ENCODE assay signal across 16 cellular contexts in the genomic region with DNA sequence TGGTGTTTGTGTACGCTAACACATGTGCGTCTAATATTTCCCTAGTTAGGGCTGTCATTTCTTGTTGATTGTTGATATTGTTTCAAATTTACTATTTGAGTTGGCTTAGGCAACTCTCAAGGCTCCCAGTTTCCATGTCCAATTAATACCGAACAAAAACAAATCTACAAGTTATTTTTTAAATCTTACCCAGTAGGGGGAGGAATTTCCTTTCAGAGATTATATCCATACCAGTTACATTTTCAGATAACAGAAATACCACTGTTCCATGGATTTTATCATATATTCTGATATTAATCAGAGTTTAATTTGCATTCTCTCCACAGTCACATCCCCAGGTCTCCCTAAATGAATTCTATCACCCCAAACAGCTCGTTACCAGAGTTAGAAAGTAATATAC. TPM values are rescaled to one million over a fixed set of nuclear protein-coding genes. Genes with fewer than 3 reads are reported as not detected.
A peak's percentile ranks its signal among the peaks of the same experiment; 100 is the strongest.
DNase-seq lines count a peak whose midpoint lies in the region; FAIRE-seq and TF ChIP-seq lines count a peak whose summit lies in the region.
"Had no signal": no experiment of that assay in that cellular context is flagged by ENCODE, and none has a peak within 500 bp of the region (broad histone marks: within the 10 kb centered on the region; RNA-seq: fewer than 3 reads in every experiment).

No MANE protein-coding gene starts in this region.

- TF ChIP-seq CTCF in AG09319 (IDR thresholded peaks at IDR 0.05; ENCODE audit: low read depth, low read length) (peak; percentile 30), bronchial epithelial cell (IDR thresholded peaks at IDR 0.05; ENCODE audit: insufficient read depth, low read length, severe bottlenecking) (no peak), prostate gland (IDR thresholded peaks at IDR 0.05) (peak in 2 of 4 experiments; percentile 24 to 35)

- no peak overlapping the region for H4K91ac ChIP-seq in mesenchymal stem cell (ENCODE audit: low read length)

- no peak overlapping the region for H2AK5ac ChIP-seq in mesenchymal stem cell (ENCODE audit: low read length, severe bottlenecking)

- H3K27ac ChIP-seq in mesenchymal stem cell (ENCODE audit: low read length, poor library complexity, severe bottlenecking): no peak overlapping the region
- no peak overlapping the region for H3K27ac ChIP-seq in effector memory CD4-positive, alpha-beta T cell (ENCODE audit: insufficient read depth, low read length, poor library complexity, severe bottlenecking)
- no peak overlapping the region for H3K27ac ChIP-seq in prostate gland
- H3K27ac ChIP-seq: SJSA1 had no signal

- H2BK120ac ChIP-seq in mesenchymal stem cell (ENCODE audit: low read depth, low read length): no peak overlapping the region

- H2BK12ac ChIP-seq in mesenchymal stem cell (ENCODE audit: low read length in 2 of 2): no peak overlapping the region

- FAIRE-seq in bronchial epithelial cell (lab: Jason Lieb, UNC): no peak
- FAIRE-seq: endometrium had no signal

- no peak overlapping the region for H3K18ac ChIP-seq in mesenchymal stem cell (ENCODE audit: low read depth in 1 of 2, low read length in 2 of 2)

- no CpG with 5 or more reads among the region's 4 CpGs for WGBS in mesenchymal stem cell
- 67% methylated on average over 4 of the region's 4 CpGs for WGBS in prostate gland

- no peak for TF ChIP-seq POLR2A in prostate gland (IDR thresholded peaks at IDR 0.05)

- H3K4me2 ChIP-seq in mesenchymal stem cell (ENCODE audit: low read length, poor library complexity, severe bottlenecking): no peak overlapping the region

- H4K8ac ChIP-seq in mesenchymal stem cell (ENCODE audit: low read length): no peak overlapping the region

- H3K9ac ChIP-seq in mesenchymal stem cell (ENCODE audit: low read length): peak overlapping the region; percentile 60

- H2AFZ ChIP-seq in mesenchymal stem cell (ENCODE audit: low read depth, low read length): no peak overlapping the region

- H3K9me3 ChIP-seq in mesenchymal stem cell (ENCODE audit: control insufficient read depth, low read length) (no peaks in the 10 kb centered on the region), prostate gland (no peaks in the 10 kb centered on the region)
- H3K9me3 ChIP-seq in effector memory CD4-positive, alpha-beta T cell (ENCODE audit: control insufficient read depth, low read length): no peaks in the 10 kb centered on the region
- H3K9me3 ChIP-seq: SJSA1, stomach had no signal

- H3K27me3 ChIP-seq in bronchial epithelial cell (ENCODE audit: control insufficient read depth, insufficient read depth, low read length) (no peaks in the 10 kb centered on the region), mesenchymal stem cell (ENCODE audit: control insufficient read depth in 1 of 2, insufficient read depth in 1 of 2, low read length in 2 of 2) (no peaks in the 10 kb centered on the region), prostate gland (replicated peaks; ENCODE audit: insufficient read depth) (peaks cover 3% of the 10 kb centered on the region)
- no peaks in the 10 kb centered on the region for H3K27me3 ChIP-seq in effector memory CD4-positive, alpha-beta T cell (replicated peaks; ENCODE audit: control insufficient read depth, insufficient read depth, low read length, poor library complexity, severe bottlenecking)
- H3K27me3 ChIP-seq: SJSA1, stomach had no signal

- H3K4me3 ChIP-seq in bronchial epithelial cell (ENCODE audit: low read depth, low read length) (peak overlapping the region; percentile 25), mesenchymal stem cell (ENCODE audit: insufficient read depth in 1 of 2, low read depth in 1 of 2, low read length in 2 of 2) (no peak overlapping the region), prostate gland (no peak overlapping the region)
- H3K4me3 ChIP-seq in effector memory CD4-positive, alpha-beta T cell (ENCODE audit: insufficient read depth, low read depth, low read length, poor library complexity, severe bottlenecking): no peak overlapping the region
- H3K4me3 ChIP-seq: SJSA1 had no signal

- no peak overlapping the region for H3K4ac ChIP-seq in mesenchymal stem cell (ENCODE audit: low read depth in 1 of 2, low read length in 2 of 2)

- H2BK15ac ChIP-seq in mesenchymal stem cell (ENCODE audit: low read depth, poor library complexity, severe bottlenecking): no peak overlapping the region

- no peak overlapping the region for H3K23ac ChIP-seq in mesenchymal stem cell (ENCODE audit: low read length in 2 of 2)

- no peaks in the 10 kb centered on the region for H3K79me1 ChIP-seq in mesenchymal stem cell (replicated peaks; ENCODE audit: low read length, poor library complexity, severe bottlenecking)

- DNase-seq in AG09319 (ENCODE audit: extremely low read depth, low read depth) (no peak), LHCN-M2 (ENCODE audit: low read depth) (peak; percentile 31), bronchial epithelial cell (ENCODE audit: low read depth) (peak; percentile 47), mesenchymal stem cell (no peak), hippocampal formation (lab: John Stamatoyannopoulos, UW) (no peak), NCI-H2107 (lab: John Stamatoyannopoulos, UW) (no peak), prostate gland (ENCODE audit: low spot score) (no peak)
- no peak for DNase-seq in effector memory CD4-positive, alpha-beta T cell
- DNase-seq: aorta, NCI-H1105, NCI-H526 treated with DMSO at 0.1 percent for 48 hours, stomach had no signal

- H3K14ac ChIP-seq in mesenchymal stem cell (ENCODE audit: low read length in 2 of 2): no peak overlapping the region

- peaks cover 1% of the 10 kb centered on the region for H3K4me1 ChIP-seq in mesenchymal stem cell (ENCODE audit: control insufficient read depth, insufficient read depth, low read depth, low read length)
- no peaks in the 10 kb centered on the region for H3K4me1 ChIP-seq in effector memory CD4-positive, alpha-beta T cell (ENCODE audit: control insufficient read depth, insufficient read depth, low read length, poor library complexity, severe bottlenecking)
- no peaks in the 10 kb centered on the region for H3K4me1 ChIP-seq in prostate gland (replicated peaks)

- intact Hi-C loops in prostate gland (cut with DNase I): no loop called here

- no peak overlapping the region for H2BK5ac ChIP-seq in mesenchymal stem cell (ENCODE audit: low read depth, low read length, poor library complexity, severe bottlenecking)

- H3K36me3 ChIP-seq in bronchial epithelial cell (ENCODE audit: control insufficient read depth, insufficient read depth, low read length) (no peaks in the 10 kb centered on the region), mesenchymal stem cell (ENCODE audit: control insufficient read depth in 1 of 2, insufficient read depth in 2 of 2, low read depth in 1 of 2, low read length in 2 of 2) (no peaks in the 10 kb centered on the region), prostate gland (no peaks in the 10 kb centered on the region)
- no peaks in the 10 kb centered on the region for H3K36me3 ChIP-seq in effector memory CD4-positive, alpha-beta T cell (ENCODE audit: control insufficient read depth, insufficient read depth, low read length)
- H3K36me3 ChIP-seq: SJSA1, stomach had no signal

RNA-seq across cellular contexts. Expression of gene AKR1B10, which starts 7.2 kb away (rescaled TPM):
- 0.58 and 1.5 TPM in 2 replicates for total RNA-seq in LHCN-M2 (2014; rRNA removed)
- polyA plus RNA-seq in LHCN-M2 (2012): 1.3 TPM
- total RNA-seq in bronchial epithelial cell: 6.5 and 11.1 TPM in 2 replicates
- 0.19 TPM for polyA plus RNA-seq in mesenchymal stem cell (2013, experiment 1 of 2)
- 0.19 TPM for polyA plus RNA-seq in mesenchymal stem cell (2013, experiment 2 of 2)
- total RNA-seq in prostate gland: 1 to 10 TPM in 1 of 2 donors, not detected in 1; 1.7 TPM
- total RNA-seq: mononuclear cell had no signal

RNA-seq across cellular contexts. Expression of gene AKR1B15, which starts 28.8 kb away (rescaled TPM):
- 0.06 TPM in 1 of 2 replicates, not detected in the other for total RNA-seq in LHCN-M2 (2014; rRNA removed)
- not detected for polyA plus RNA-seq in LHCN-M2 (2012)
- total RNA-seq in bronchial epithelial cell: under 0.01 and 0.13 TPM in 2 replicates
- not detected for polyA plus RNA-seq in mesenchymal stem cell (2013, experiment 1 of 2)
- not detected for polyA plus RNA-seq in mesenchymal stem cell (2013, experiment 2 of 2)
- 1 to 10 TPM in 1 of 2 donors, not detected in 1; 1.0 TPM for total RNA-seq in prostate gland
- total RNA-seq: mononuclear cell, renal cortical epithelial cell, SJSA1 had no signal
- polyA plus RNA-seq: aorta had no signal

Comparison
In these comparisons a context has a peak if more than half of its experiments do, and no peak if none do; other contexts are left out.
1. DNase-seq: peak in LHCN-M2 (single experiment) and bronchial epithelial cell (single experiment); none in AG09319 (single experiment), mesenchymal stem cell (single experiment), hippocampal formation (0 of 2), NCI-H2107 (single experiment), effector memory CD4-positive, alpha-beta T cell (0 of 3) and prostate gland (single experiment).